In genomic region chr4:76897522-76898384, GRCh38 we compare ENCODE assay signal across 8 cellular contexts. TPM values are rescaled to one million over a fixed set of nuclear protein-coding genes. Genes with fewer than 3 reads are reported as not detected.
DNase-seq lines count a peak whose midpoint lies in the region; ATAC-seq and TF ChIP-seq lines count a peak whose summit lies in the region.

Gene SOWAHB, minus strand, starts transcription at chr4:76898144. Its CDS starts 295 bp downstream, at chr4:76897849.

- H3K4me1 ChIP-seq in right atrium auricular region, result peaks cover 0 to 19% of the 10 kb centered on the region in 2 donors

- peak; percentile 38 for ATAC-seq in GM21576 (IDR thresholded peaks at IDR 0.05; ENCODE audit: unreplicated experiment)
- peak; percentile 79 to 83 for ATAC-seq in activated naive CD4-positive, alpha-beta T cell treated with anti-CD3 and anti-CD28 coated beads, Interleukin-2, amount 50 U/mL, for 72 hours
- ATAC-seq in GM21825 (IDR thresholded peaks at IDR 0.05; ENCODE audit: unreplicated experiment), result no peak

- no peaks in the 10 kb centered on the region for H3K36me3 ChIP-seq in right atrium auricular region

- peaks cover 0 to 7% of the 10 kb centered on the region in 2 donors for H3K36me3 Mint-ChIP-seq in activated naive CD4-positive, alpha-beta T cell treated with anti-CD3 and anti-CD28 coated beads, Interleukin-2, amount 50 U/mL, for 72 hours

- DNase-seq in NCI-H526 (lab: John Stamatoyannopoulos, UW) (peak; percentile 67 to 80), right atrium auricular region (ENCODE audit: low spot score) (no peak), retinal pigment epithelial cell (ENCODE audit: low read depth) (no peak), DMS114 treated with DMSO at 0.1 percent for 48 hours (lab: John Stamatoyannopoulos, UW; ENCODE audit: unreplicated experiment) (no peak)
- peak in 1 of 2 donors; percentile 22 for DNase-seq in activated naive CD4-positive, alpha-beta T cell treated with anti-CD3 and anti-CD28 coated beads, Interleukin-2, amount 50 U/mL, for 72 hours (ENCODE audit: low spot score in 2 of 2)

- H3K27ac Mint-ChIP-seq in activated naive CD4-positive, alpha-beta T cell treated with anti-CD3 and anti-CD28 coated beads, Interleukin-2, amount 50 U/mL, for 72 hours, result no peak within 1 kb of the TSS

- H3K4me3 ChIP-seq in right atrium auricular region, result peak within 1 kb of the TSS; percentile 39 to 52
- peak within 1 kb of the TSS; percentile 44 for H3K4me3 ChIP-seq in retinal pigment epithelial cell (ENCODE audit: low read length)

- H3K27me3 ChIP-seq in right atrium auricular region, result peaks cover 0 to 3% of the 10 kb centered on the region in 2 donors

- H3K9me3 ChIP-seq in right atrium auricular region, result no peaks in the 10 kb centered on the region

- H3K27ac ChIP-seq in C4-2B (peak within 1 kb of the TSS; percentile 87), right atrium auricular region (no peak within 1 kb of the TSS)

- no peaks in the 10 kb centered on the region for H3K9me3 Mint-ChIP-seq in activated naive CD4-positive, alpha-beta T cell treated with anti-CD3 and anti-CD28 coated beads, Interleukin-2, amount 50 U/mL, for 72 hours

- TF ChIP-seq CTCF in C4-2B (conservative IDR thresholded peaks at IDR 0.05), result no peak
- no peak for TF ChIP-seq CTCF in right atrium auricular region (IDR thresholded peaks at IDR 0.05)
- no peak for TF ChIP-seq CTCF in retinal pigment epithelial cell (conservative IDR thresholded peaks at IDR 0.05; ENCODE audit: low read depth, low read length)

RNA-seq across cellular contexts. Expression of gene SOWAHB, which starts in this region (rescaled TPM):
- not detected for total RNA-seq in activated naive CD4-positive, alpha-beta T cell treated with anti-CD3 and anti-CD28 coated beads, Interleukin-2, amount 50 U/mL, for 72 hours
- total RNA-seq in right atrium auricular region, result not detected

Comparison
In these comparisons a context has a peak if more than half of its experiments do, and no peak if none do; other contexts are left out.
1. Peak in ATAC-seq in activated naive CD4-positive, alpha-beta T cell treated with anti-CD3 and anti-CD28 coated beads, Interleukin-2, amount 50 U/mL, for 72 hours; RNA of the gene not detected or under 1 TPM.
2. DNase-seq: peak in NCI-H526 (2 of 2); none in right atrium auricular region (single experiment), retinal pigment epithelial cell (single experiment) and DMS114 treated with DMSO at 0.1 percent for 48 hours (single experiment).